Comparison of ENCODE assay signal across 11 cellular contexts in genomic region chr3:187027531-187027936, GRCh38.
DNase-seq lines count a peak whose midpoint lies in the region; ATAC-seq, FAIRE-seq and TF ChIP-seq lines count a peak whose summit lies in the region.
"Had no signal": no experiment of that assay in that cellular context is flagged by ENCODE, and none has a peak within 500 bp of the region (broad histone marks: within the 10 kb centered on the region; RNA-seq: fewer than 3 reads in every experiment).

No MANE protein-coding gene starts in this region.

- no peak for TF ChIP-seq RAD21 in K562 (CRISPR knock-in tag; conservative IDR thresholded peaks at IDR 0.05 in 1 of 2, IDR thresholded peaks at IDR 0.05 in 1 of 2)

- intact Hi-C loops in K562 (cut with micrococcal nuclease) = loop anchor here (5.0 kb wide), 1 partner anchor 40 kb away; no protein-coding TSS in a partner anchor
- intact Hi-C loops in Right ventricle myocardium inferior (cut with DNase I) = no loop called here

- no peak for TF ChIP-seq CTCF in K562 (IDR thresholded peaks at IDR 0.05 in 2 of 3, conservative IDR thresholded peaks at IDR 0.05 in 1 of 3; ENCODE audit: insufficient read depth in 2 of 3, low read depth in 1 of 3, low read length in 3 of 3)

- no peak for TF ChIP-seq EP300 in K562 (IDR thresholded peaks at IDR 0.05; ENCODE audit: low read length)

- H3K4me1 ChIP-seq in K562 (replicated peaks in 1 of 2; ENCODE audit: control insufficient read depth in 2 of 2, insufficient read depth in 2 of 2, low read length in 2 of 2) = peaks cover 20 to 44% of the 10 kb centered on the region in 2 experiments

- no peak overlapping the region for H2AFZ ChIP-seq in K562 (ENCODE audit: low read depth, low read length)

- peak; percentile 48 for DNase-seq in activated CD4-positive, CD25-positive, alpha-beta regulatory T cell treated with anti-CD3 and anti-CD28 coated beads, Interleukin-2, amount 50 U/mL, for 72 hours
- DNase-seq in K562 (ENCODE audit: extremely low read depth in 1 of 4, low spot score in 3 of 4) (no peak), T1000 (lab: John Stamatoyannopoulos, UW) (no peak), Right ventricle myocardium inferior (ENCODE audit: missing footprints) (no peak), NCI-H526 treated with DMSO at 0.1 percent for 48 hours (lab: John Stamatoyannopoulos, UW) (no peak)
- DNase-seq in stimulated activated naive CD4-positive, alpha-beta T cell (lab: John Stamatoyannopoulos, UW) = peak; percentile 54 to 89 (median 79)
- DNase-seq: left colon, NCI-H2081 had no signal

- ATAC-seq in GM21515 (IDR thresholded peaks at IDR 0.05; ENCODE audit: unreplicated experiment) (peak; percentile 39), K562 (no peak), HG03108 (IDR thresholded peaks at IDR 0.05; ENCODE audit: unreplicated experiment) (no peak), Right ventricle myocardium inferior (no peak)
- ATAC-seq: left colon had no signal

- CTCF ChIA-PET in K562 (lab: Yijun Ruan, JAX; ENCODE audit: low intra/inter-chr PET ratio) = no interaction called here

- H3K4me3 ChIP-seq in K562 = no peak overlapping the region

- POLR2A ChIA-PET in K562 (lab: Yijun Ruan, JAX) = interaction anchor here (0.6 to 0.8 kb wide), 4 partner anchors 80 to 1179 kb away, joined by 3 to 5 read pairs (median 3); partner anchors contain the start of gene RPL39L

- no peaks in the 10 kb centered on the region for H3K9me1 ChIP-seq in K562 (ENCODE audit: control insufficient read depth, insufficient read depth, low read length)

- peaks cover 25% of the 10 kb centered on the region for H3K36me3 ChIP-seq in K562 (ENCODE audit: control insufficient read depth, insufficient read depth, low read length)

- no peaks in the 10 kb centered on the region for H4K20me1 ChIP-seq in K562 (replicated peaks; ENCODE audit: control insufficient read depth, insufficient read depth, low read length)

- WGBS in K562 (ENCODE audit: insufficient coverage, low coverage, missing lambda C conversion rate) = 70% methylated on average over 5 of the region's 7 CpGs

- FAIRE-seq in K562 (lab: Jason Lieb, UNC) = no peak
- FAIRE-seq: endothelial cell of umbilical vein had no signal

- no TSS peak for BruUV-seq in K562 (replicated peaks; lab: Mats Ljungman, UMichigan)

- no peak overlapping the region for H3K9ac ChIP-seq in K562 (ENCODE audit: insufficient read depth in 1 of 2, low read depth in 2 of 2, low read length in 2 of 2)

- TF ChIP-seq POLR2A in K562 (conservative IDR thresholded peaks at IDR 0.05) = no peak

- H3K27me3 ChIP-seq in K562 (ENCODE audit: control insufficient read depth in 2 of 2, insufficient read depth in 2 of 2, low read length in 2 of 2) = no peaks in the 10 kb centered on the region

- no peak overlapping the region for H3K4me2 ChIP-seq in K562 (ENCODE audit: insufficient read depth, low read length)

- H3K27ac ChIP-seq in K562 (ENCODE audit: extremely low read depth, low read depth, low read length) = no peak overlapping the region

- 0 out of 2 replicates have a peak, but pooled peaks cover 2% of the 10 kb centered on the region for H3K9me3 ChIP-seq in K562 (replicated peaks; ENCODE audit: control insufficient read depth, insufficient read depth, low read depth, low read length)

- peaks cover 55% of the 10 kb centered on the region for H3K79me2 ChIP-seq in K562 (ENCODE audit: control insufficient read depth, insufficient read depth, low read length)

- in situ Hi-C loops in K562 (cut with MboI) = no loop called here

TF ChIP-seq in K562, 482 proteins besides CTCF, POLR2A, EP300 and RAD21:
- peak; percentile 26; the same call in 1 of the 2 replicates for TF ChIP-seq VEZF1 (CRISPR knock-in tag; IDR thresholded peaks at IDR 0.05)
- TF ChIP-seq SNRNP70 (optimal IDR thresholded peaks at IDR 0.05; ENCODE audit: low read depth, low read length) = no peak

Comparison
In these comparisons a context has a peak if more than half of its experiments do, and no peak if none do; other contexts are left out.
1. DNase-seq: peak in activated CD4-positive, CD25-positive, alpha-beta regulatory T cell treated with anti-CD3 and anti-CD28 coated beads, Interleukin-2, amount 50 U/mL, for 72 hours (single experiment) and stimulated activated naive CD4-positive, alpha-beta T cell (6 of 6); none in K562 (0 of 4), T1000 (single experiment), Right ventricle myocardium inferior (single experiment) and NCI-H526 treated with DMSO at 0.1 percent for 48 hours (single experiment).